In genomic region chr18:55589625-55590291, GRCh38 we compare ENCODE assay signal across 8 cellular contexts. TPM values are rescaled to one million over a fixed set of nuclear protein-coding genes. Genes with fewer than 3 reads are reported as not detected.
A peak's percentile ranks its signal among the peaks of the same experiment; 100 is the strongest.
DNase-seq lines count a peak whose midpoint lies in the region; ATAC-seq and TF ChIP-seq lines count a peak whose summit lies in the region.

No MANE protein-coding gene starts in this region.

- H3K4me3 ChIP-seq in effector memory CD4-positive, alpha-beta T cell (ENCODE audit: insufficient read depth, low read depth, low read length, poor library complexity, severe bottlenecking) = no peak overlapping the region
- H3K4me3 ChIP-seq in lung = peak overlapping the region; percentile 49

- H3K27me3 ChIP-seq in effector memory CD4-positive, alpha-beta T cell (replicated peaks; ENCODE audit: control insufficient read depth, insufficient read depth, low read length, poor library complexity, severe bottlenecking) = peaks cover 27% of the 10 kb centered on the region
- no peaks in the 10 kb centered on the region for H3K27me3 ChIP-seq in lung (ENCODE audit: control insufficient read depth, insufficient read depth)

- peaks cover 3% of the 10 kb centered on the region for H3K4me1 ChIP-seq in effector memory CD4-positive, alpha-beta T cell (ENCODE audit: control insufficient read depth, insufficient read depth, low read length, poor library complexity, severe bottlenecking)
- peaks cover 0 to 2% of the 10 kb centered on the region in 2 donors for H3K4me1 ChIP-seq in lung (ENCODE audit: control insufficient read depth in 2 of 2, insufficient read depth in 2 of 2, low read length in 2 of 2)

- no peak for TF ChIP-seq CTCF in lung (IDR thresholded peaks at IDR 0.05; ENCODE audit: control extremely low read depth, extremely low read depth)

- 4% methylated on average over 35 to 37 of the region's 37 CpGs for WGBS in lung, 2 donors

- H3K9me3 ChIP-seq in effector memory CD4-positive, alpha-beta T cell (ENCODE audit: control insufficient read depth, low read length) = no peaks in the 10 kb centered on the region
- H3K9me3 ChIP-seq in lung (ENCODE audit: control insufficient read depth in 2 of 2, insufficient read depth in 1 of 2, low read length in 1 of 2) = no peaks in the 10 kb centered on the region

- ATAC-seq in HG03469 (IDR thresholded peaks at IDR 0.05; ENCODE audit: unreplicated experiment) (peak; percentile 77), lung (ENCODE audit: insufficient read depth, low FRiP score) (peak; percentile 98)

- H3K27ac ChIP-seq in effector memory CD4-positive, alpha-beta T cell (ENCODE audit: insufficient read depth, low read length, poor library complexity, severe bottlenecking) = no peak overlapping the region
- H3K27ac ChIP-seq in lung (ENCODE audit: low read depth in 1 of 2, low read length in 1 of 2) = peak overlapping the region; percentile 78 to 79

- H3K36me3 ChIP-seq in effector memory CD4-positive, alpha-beta T cell (ENCODE audit: control insufficient read depth, insufficient read depth, low read length) = no peaks in the 10 kb centered on the region
- H3K36me3 ChIP-seq in lung (ENCODE audit: control insufficient read depth in 2 of 2, insufficient read depth in 2 of 2, low read length in 2 of 2) = no peaks in the 10 kb centered on the region

- DNase-seq in Ammon's horn (ENCODE audit: low spot score) (peak; percentile 94), GM19240 (ENCODE audit: insufficient read length, low spot score) (peak; percentile 52), NCI-H748 treated with DMSO at 0.1 percent for 48 hours (lab: John Stamatoyannopoulos, UW) (peak; percentile 94), lung (ENCODE audit: low spot score) (peak; percentile 97)
- DNase-seq in activated CD8-positive, alpha-beta memory T cell treated with anti-CD3 and anti-CD28 coated beads for 1 hour (ENCODE audit: extremely low read depth in 1 of 2, low read depth in 1 of 2) = peak; percentile 11 to 50
- DNase-seq in effector memory CD4-positive, alpha-beta T cell = peak; percentile 13 to 32 (median 16)
- peak; percentile 3 to 50 (median 23) for DNase-seq in stimulated activated CD4-positive, alpha-beta T cell treated with anti-CD3 and anti-CD28 coated beads, TNF-alpha, amount 100 ng/mL, for 1 hour (ENCODE audit: low read depth in 3 of 3, low spot score in 1 of 3)

RNA-seq across cellular contexts. Expression of gene TCF4, which starts 1.8 kb away (rescaled TPM):
- 100 to 1,000 TPM; 111 to 356 TPM for total RNA-seq in lung
- 10 to 100 TPM; 14.3 to 35.3 TPM for polyA plus RNA-seq in lung

Comparison
In these comparisons a context has a peak if more than half of its experiments do, and no peak if none do; other contexts are left out.
1. DNase-seq: peak in every context shown above with its lines; median percentile 97 in lung; 94 in Ammon's horn; 94 in NCI-H748 treated with DMSO at 0.1 percent for 48 hours; 52 in GM19240; 30 in activated CD8-positive, alpha-beta memory T cell treated with anti-CD3 and anti-CD28 coated beads for 1 hour; 23 in stimulated activated CD4-positive, alpha-beta T cell treated with anti-CD3 and anti-CD28 coated beads, TNF-alpha, amount 100 ng/mL, for 1 hour; 16 in effector memory CD4-positive, alpha-beta T cell.